ENCODE assay signal across 10 cellular contexts in the genomic region with DNA sequence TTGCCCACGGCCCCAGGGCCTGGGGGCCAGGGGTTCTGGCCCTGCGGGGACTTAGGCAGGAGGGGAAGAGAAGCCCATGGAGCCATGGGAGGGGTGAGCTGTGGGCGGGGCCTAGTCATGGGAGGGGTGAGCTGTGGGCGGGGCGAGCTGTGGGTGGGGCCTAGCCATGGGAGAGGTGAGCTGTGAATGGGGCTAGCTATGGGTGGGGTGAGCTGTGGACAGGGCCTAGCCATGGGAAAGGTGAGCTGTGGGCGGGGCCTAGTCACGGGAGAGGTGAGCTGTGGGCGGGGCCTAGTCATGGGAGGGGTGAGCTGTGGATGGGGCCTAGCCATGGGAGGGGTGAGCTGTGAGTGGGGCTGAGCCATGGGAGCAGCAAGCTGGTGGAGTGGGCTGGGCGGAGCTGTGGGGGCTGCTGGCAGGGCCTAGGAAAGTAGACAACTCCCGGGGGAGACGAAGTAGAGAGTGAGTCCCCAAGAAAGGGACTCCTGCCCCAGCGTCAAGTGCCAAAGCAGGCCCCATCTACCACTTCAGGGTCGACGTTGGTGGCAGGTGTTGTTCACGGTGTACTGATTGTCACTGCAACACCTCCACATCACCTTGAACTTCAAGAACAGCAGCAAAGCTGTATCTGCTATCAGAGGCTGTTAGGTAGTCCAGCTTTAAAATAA. TPM values are rescaled to one million over a fixed set of nuclear protein-coding genes. Genes with fewer than 3 reads are reported as not detected.
DNase-seq lines count a peak whose midpoint lies in the region; ATAC-seq, FAIRE-seq and TF ChIP-seq lines count a peak whose summit lies in the region.
"Had no signal": no experiment of that assay in that cellular context is flagged by ENCODE, and none has a peak within 500 bp of the region (broad histone marks: within the 10 kb centered on the region; RNA-seq: fewer than 3 reads in every experiment).

No MANE protein-coding gene starts in this region.

- H2BK15ac ChIP-seq in H1 (ENCODE audit: low read length), result peak overlapping the region; percentile 100

- H2AK5ac ChIP-seq in H1 (ENCODE audit: low read depth, low read length), result peak overlapping the region; percentile 94

- H3K9me3 ChIP-seq in heart left ventricle (no peaks in the 10 kb centered on the region), H1 (ENCODE audit: insufficient read depth in 2 of 2, low read depth in 1 of 2, low read length in 1 of 2) (no peaks in the 10 kb centered on the region), thyroid gland (no peaks in the 10 kb centered on the region)

- no peak overlapping the region for H3K14ac ChIP-seq in H1 (ENCODE audit: insufficient read length)

- H3K27ac ChIP-seq in heart left ventricle, result peak overlapping the region in 9 of 12 donors; percentile 69 to 92 (median 79)
- no peak overlapping the region for H3K27ac ChIP-seq in H1 (ENCODE audit: low read depth, low read length)
- H3K27ac ChIP-seq in thyroid gland, result peak overlapping the region; percentile 93 to 97 (median 96)
- H3K27ac ChIP-seq in brain microvascular endothelial cell, result no peak overlapping the region

- H4K5ac ChIP-seq in H1 (ENCODE audit: insufficient read length, low read depth, low read length), result peak overlapping the region; percentile 67

- H3K9ac ChIP-seq in H1 (replicated peaks in 1 of 4; ENCODE audit: extremely low read depth in 1 of 4, low read depth in 3 of 4, low read length in 3 of 4), result no peak overlapping the region; a peak in 1 of 7 replicates

- DNase-seq in heart left ventricle, result no peak
- DNase-seq in Right ventricle myocardium inferior (ENCODE audit: missing footprints), result no peak
- peak; percentile 54 for DNase-seq in NCI-H69 (lab: John Stamatoyannopoulos, UW)
- DNase-seq in H1 (ENCODE audit: low read depth in 1 of 2, low spot score in 2 of 2), result peak; percentile 49 to 89
- DNase-seq in thyroid gland, result peak; percentile 43 to 47
- DNase-seq in SIG-M5 (lab: John Stamatoyannopoulos, UW), result no peak
- DNase-seq in brain microvascular endothelial cell, result no peak
- DNase-seq: CD4-positive, CD25-positive, alpha-beta regulatory T cell; NCI-H1105 treated with DMSO at 0.1 percent for 48 hours had no signal

- H4K91ac ChIP-seq in H1 (replicated peaks; ENCODE audit: insufficient read length, low read length), result peak overlapping the region; percentile 29

- peak; percentile 68 for FAIRE-seq in H1 (lab: Jason Lieb, UNC)
- FAIRE-seq: islet of Langerhans had no signal

- H3K36me3 ChIP-seq in heart left ventricle (peaks cover 0 to 3% (median 0%) of the 10 kb centered on the region in 9 donors), H1 (ENCODE audit: control insufficient read depth in 2 of 4, insufficient read depth in 4 of 4, low read length in 3 of 4) (no peaks in the 10 kb centered on the region), thyroid gland (peaks cover 0 to 4% of the 10 kb centered on the region in 2 donors), brain microvascular endothelial cell (replicated peaks) (no peaks in the 10 kb centered on the region)

- no peak overlapping the region; a peak in 1 of 4 replicates for H3K4me2 ChIP-seq in H1 (ENCODE audit: insufficient read depth in 1 of 2, low read depth in 2 of 2, low read length in 2 of 2)

- H2BK20ac ChIP-seq in H1 (ENCODE audit: low read length), result peak overlapping the region; percentile 55; the same call in 1 of the 2 replicates

- H2BK5ac ChIP-seq in H1 (ENCODE audit: low read depth, low read length), result peak overlapping the region; percentile 73; the same call in 1 of the 2 replicates

- H3K27me3 ChIP-seq in heart left ventricle (no peaks in the 10 kb centered on the region), H1 (replicated peaks in 1 of 4; ENCODE audit: control insufficient read depth in 3 of 4, extremely low read depth in 1 of 4, insufficient read depth in 3 of 4, low read length in 3 of 4) (no peaks in the 10 kb centered on the region), thyroid gland (no peaks in the 10 kb centered on the region), brain microvascular endothelial cell (replicated peaks) (no peaks in the 10 kb centered on the region)

- H4K8ac ChIP-seq in H1 (ENCODE audit: extremely low read depth, insufficient read depth, low read length), result no peak overlapping the region; the same call in 1 of the 2 replicates

- H4K20me1 ChIP-seq in H1 (replicated peaks in 1 of 2; ENCODE audit: control insufficient read depth in 1 of 2, insufficient read depth in 2 of 2, low read length in 2 of 2), result no peaks in the 10 kb centered on the region

- no peak overlapping the region for H2AFZ ChIP-seq in H1 (ENCODE audit: low read length)

- POLR2A ChIA-PET in H1 (lab: Charles Lee; ENCODE audit: partially characterized antibody), result interaction anchor here (0.8 to 4.8 kb wide), 7 partner anchors 9 to 48 kb away, joined by 3 to 30 read pairs (median 4); a partner anchor contains a TSS

- H3K4me3 ChIP-seq in heart left ventricle (no peak overlapping the region), H1 (ENCODE audit: extremely low read depth in 1 of 4, insufficient read depth in 2 of 4, low read depth in 3 of 4, low read length in 4 of 4) (no peak overlapping the region), thyroid gland (replicated peaks in 1 of 3) (no peak overlapping the region), brain microvascular endothelial cell (ENCODE audit: low read depth, low read length) (no peak overlapping the region)

- no peak for TF ChIP-seq EP300 in H1 (IDR thresholded peaks at IDR 0.05; ENCODE audit: borderline replicate concordance in 1 of 2, low read depth in 2 of 2, low read length in 2 of 2)

- TF ChIP-seq RAD21 in H1 (IDR thresholded peaks at IDR 0.05 in 1 of 2, conservative IDR thresholded peaks at IDR 0.05 in 1 of 2; ENCODE audit: low read depth in 2 of 2, low read length in 2 of 2), result no peak

- H3K4ac ChIP-seq in H1 (replicated peaks; ENCODE audit: insufficient read length, low read depth, low read length), result peak overlapping the region; percentile 2

- TF ChIP-seq CTCF in heart left ventricle (IDR thresholded peaks at IDR 0.05), result no peak
- no peak for TF ChIP-seq CTCF in H1 (IDR thresholded peaks at IDR 0.05; ENCODE audit: control extremely low read depth in 1 of 3, insufficient read depth in 1 of 3, low read depth in 1 of 3, low read length in 3 of 3)
- TF ChIP-seq CTCF in thyroid gland (IDR thresholded peaks at IDR 0.05), result no peak
- no peak for TF ChIP-seq CTCF in brain microvascular endothelial cell (IDR thresholded peaks at IDR 0.05; ENCODE audit: low read depth, low read length, missing control alignments)

- H3K23ac ChIP-seq in H1 (ENCODE audit: insufficient read length), result no peak overlapping the region

- H3K23me2 ChIP-seq in H1 (ENCODE audit: low read depth, low read length), result no peaks in the 10 kb centered on the region

- CTCF ChIA-PET in H1 (lab: Charles Lee; ENCODE audit: partially characterized antibody), result interaction anchor here (0.9 to 4.4 kb wide), 21 partner anchors 8 to 800 kb away, joined by 3 to 28 read pairs (median 4); a partner anchor contains a TSS

- 73 to 81% (median 80%) methylated on average over 13 to 15 of the region's 15 CpGs for WGBS in heart left ventricle, 4 donors
- 87% methylated on average over 9 of the region's 15 CpGs; no CpG with 5 or more reads in 1 of the 2 experiments for WGBS in H1 (ENCODE audit: extremely low coverage in 1 of 2, insufficient coverage in 1 of 2, insufficient read length in 1 of 2, insufficient replicate concordance in 2 of 2, low coverage in 1 of 2, low lambda C conversion rate in 2 of 2, missing lambda C conversion rate in 1 of 2), 2 experiments
- 63 to 64% methylated on average over 13 to 15 of the region's 15 CpGs for WGBS in thyroid gland, 2 donors

- H3K4me1 ChIP-seq in heart left ventricle, result peaks cover 0 to 63% (median 41%) of the 10 kb centered on the region in 12 donors
- peaks cover 0 to 30% (median 13%) of the 10 kb centered on the region in 4 experiments; a peak in 6 of 7 replicates for H3K4me1 ChIP-seq in H1 (replicated peaks in 1 of 4; ENCODE audit: control insufficient read depth in 3 of 4, insufficient read depth in 4 of 4, low read length in 3 of 4)
- H3K4me1 ChIP-seq in thyroid gland, result peaks cover 38 to 50% of the 10 kb centered on the region in 2 donors

- peak overlapping the region; percentile 38; the same call in 1 of the 2 replicates for H3K18ac ChIP-seq in H1 (ENCODE audit: extremely low read depth, low read length)

- peak overlapping the region; percentile 29; the same call in 1 of the 2 replicates for H2BK12ac ChIP-seq in H1 (ENCODE audit: low read depth, low read length)

- no peak overlapping the region for H2BK120ac ChIP-seq in H1 (replicated peaks; ENCODE audit: low read depth, low read length)

- no peak for ATAC-seq in heart left ventricle
- ATAC-seq in Right ventricle myocardium inferior, result no peak

- TF ChIP-seq POLR2A in heart left ventricle (IDR thresholded peaks at IDR 0.05) (no peak), H1 (IDR thresholded peaks at IDR 0.05; ENCODE audit: control extremely low read depth in 1 of 2, low read depth in 2 of 2, low read length in 2 of 2) (no peak), thyroid gland (IDR thresholded peaks at IDR 0.05) (no peak)

- no peaks in the 10 kb centered on the region for H3K79me2 ChIP-seq in H1 (ENCODE audit: control insufficient read depth in 1 of 2, insufficient read depth in 2 of 2, low read length in 2 of 2)

- intact Hi-C loops in heart left ventricle (cut with DNase I), result loop anchor here in 1 of 10 donors (5.0 kb wide), 1 partner anchor 45 kb away; no protein-coding TSS in a partner anchor
- intact Hi-C loops in Right ventricle myocardium inferior (cut with DNase I), result no loop called here
- intact Hi-C loops in thyroid gland (cut with DNase I), result no loop called here

- in situ Hi-C loops in brain microvascular endothelial cell (cut with HindIII; ENCODE audit: low pct_ligation_motif_present, low sequenced_read_pairs), result loop anchor here (10.0 kb wide), 1 partner anchor 48 kb away; no protein-coding TSS in a partner anchor

- no peak overlapping the region for H3K56ac ChIP-seq in H1 (replicated peaks; ENCODE audit: insufficient read length, low read depth, low read length)

- no peaks in the 10 kb centered on the region; the same call in none of the 2 replicates for H3K79me1 ChIP-seq in H1 (ENCODE audit: low read depth, low read length)

RNA-seq across cellular contexts. Expression of a gene that starts 19.2 kb away (rescaled TPM):
- total RNA-seq in heart left ventricle (100 to 1,000 TPM in 1 of 9 donors, 10 to 100 TPM in 7, 1 to 10 TPM in 1; 8.5 to 104 (median 12.8) TPM), Right ventricle myocardium inferior (15.8 TPM), thyroid gland (10 to 100 TPM; 16.7 to 23.8 (median 21.4) TPM)
- polyA plus RNA-seq in heart left ventricle (10 to 100 TPM in 1 of 2 donors, 1 to 10 TPM in 1; 5.7 to 14.8 TPM), H1 (2011; rRNA removed) (66.2 and 122 TPM in 2 replicates)
- total RNA-seq in H1 (2021; fragmentation: NEBNext Ultra II Directional; extraction: Animal tissue kit (Norgen Biotek cat#: 25700)), result 169 and 172 TPM in 2 replicates
- polyA plus RNA-seq in H1 (2011; cell fraction: cytosol; rRNA removed), result 46.4 TPM
- 147 TPM for polyA plus RNA-seq in H1 (2011; cell fraction: nucleus; rRNA removed)
- 68.1 to 127 TPM (median 115 TPM) in 4 replicates for polyA plus RNA-seq in H1 (2012, experiment 1 of 2)
- polyA plus RNA-seq in H1 (2012, experiment 2 of 2), result 102 TPM
- 175 TPM for polyA plus RNA-seq in H1 (2013, experiment 1 of 2)
- polyA plus RNA-seq in H1 (2013, experiment 2 of 2), result 184 TPM
- polyA minus RNA-seq in H1 (2011; rRNA and poly(A)+ RNA removed), result 41.7 and 42.6 TPM in 2 replicates
- 87.8 TPM for polyA minus RNA-seq in H1 (2011; cell fraction: cytosol; rRNA and poly(A)+ RNA removed)
- 79.3 TPM for polyA minus RNA-seq in H1 (2011; cell fraction: nucleus; rRNA and poly(A)+ RNA removed)

RNA-seq across cellular contexts. Expression of a gene that starts 53.8 kb away (rescaled TPM):
- total RNA-seq in heart left ventricle (10 to 100 TPM in 5 of 9 donors, 1 to 10 TPM in 4; 8.0 to 14.1 (median 10.3) TPM), Right ventricle myocardium inferior (11.5 TPM), thyroid gland (10 to 100 TPM; 16.0 to 40.2 (median 37.2) TPM)
- polyA plus RNA-seq in heart left ventricle (10 to 100 TPM in 1 of 2 donors, 1 to 10 TPM in 1; 5.0 to 10.8 TPM), H1 (2011; rRNA removed) (2.2 and 3.1 TPM in 2 replicates)
- total RNA-seq in H1 (2021; fragmentation: NEBNext Ultra II Directional; extraction: Animal tissue kit (Norgen Biotek cat#: 25700)), result 4.9 and 5.7 TPM in 2 replicates
- 3.1 TPM for polyA plus RNA-seq in H1 (2011; cell fraction: cytosol; rRNA removed)
- 7.4 TPM for polyA plus RNA-seq in H1 (2011; cell fraction: nucleus; rRNA removed)
- 3.0 to 4.0 TPM (median 3.7 TPM) in 4 replicates for polyA plus RNA-seq in H1 (2012, experiment 1 of 2)
- polyA plus RNA-seq in H1 (2012, experiment 2 of 2), result 2.0 TPM
- 2.6 TPM for polyA plus RNA-seq in H1 (2013, experiment 1 of 2)
- polyA plus RNA-seq in H1 (2013, experiment 2 of 2), result 2.5 TPM
- polyA minus RNA-seq in H1 (2011; rRNA and poly(A)+ RNA removed), result 2.8 and 3.1 TPM in 2 replicates
- polyA minus RNA-seq in H1 (2011; cell fraction: cytosol; rRNA and poly(A)+ RNA removed), result 2.8 TPM
- polyA minus RNA-seq in H1 (2011; cell fraction: nucleus; rRNA and poly(A)+ RNA removed), result 6.4 TPM

RNA-seq across cellular contexts. Expression of a gene that starts 57.3 kb away (rescaled TPM):
- total RNA-seq in heart left ventricle (10 to 100 TPM; 10.9 to 27.8 (median 14.9) TPM), Right ventricle myocardium inferior (14.8 TPM), thyroid gland (10 to 100 TPM; 37.2 to 51.8 (median 45.6) TPM)
- polyA plus RNA-seq in heart left ventricle (10 to 100 TPM; 13.8 to 17.8 TPM), H1 (2011; rRNA removed) (36.8 and 60.5 TPM in 2 replicates)
- total RNA-seq in H1 (2021; fragmentation: NEBNext Ultra II Directional; extraction: Animal tissue kit (Norgen Biotek cat#: 25700)), result 42.3 and 45.2 TPM in 2 replicates
- 40.8 TPM for polyA plus RNA-seq in H1 (2011; cell fraction: cytosol; rRNA removed)
- 163 TPM for polyA plus RNA-seq in H1 (2011; cell fraction: nucleus; rRNA removed)
- 30.5 to 38.9 TPM (median 37.6 TPM) in 4 replicates for polyA plus RNA-seq in H1 (2012, experiment 1 of 2)
- 34.5 TPM for polyA plus RNA-seq in H1 (2012, experiment 2 of 2)
- 25.6 TPM for polyA plus RNA-seq in H1 (2013, experiment 1 of 2)
- 21.6 TPM for polyA plus RNA-seq in H1 (2013, experiment 2 of 2)
- polyA minus RNA-seq in H1 (2011; rRNA and poly(A)+ RNA removed), result 10.4 and 12.6 TPM in 2 replicates
- polyA minus RNA-seq in H1 (2011; cell fraction: cytosol; rRNA and poly(A)+ RNA removed), result 21.5 TPM
- 25.1 TPM for polyA minus RNA-seq in H1 (2011; cell fraction: nucleus; rRNA and poly(A)+ RNA removed)

Comparison
In these comparisons a context has a peak if more than half of its experiments do, and no peak if none do; other contexts are left out.
1. DNase-seq: peak in NCI-H69 (single experiment), H1 (2 of 2) and thyroid gland (2 of 2); none in heart left ventricle (0 of 5), Right ventricle myocardium inferior (single experiment), SIG-M5 (single experiment) and brain microvascular endothelial cell (single experiment).
2. H3K27ac ChIP-seq: peak in heart left ventricle (9 of 12) and thyroid gland (3 of 3); none in H1 (single experiment) and brain microvascular endothelial cell (single experiment).